Comparison of ENCODE assay signal across 11 cellular contexts in genomic region chr12:6310771-6311610, GRCh38. TPM values are rescaled to one million over a fixed set of nuclear protein-coding genes. Genes with fewer than 3 reads are reported as not detected.
DNase-seq lines count a peak whose midpoint lies in the region; ATAC-seq and TF ChIP-seq lines count a peak whose summit lies in the region.
"Had no signal": no experiment of that assay in that cellular context is flagged by ENCODE, and none has a peak within 500 bp of the region (broad histone marks: within the 10 kb centered on the region; RNA-seq: fewer than 3 reads in every experiment).

No MANE protein-coding gene starts in this region.

- no peak for TF ChIP-seq CTCF in AG04450 (IDR thresholded peaks at IDR 0.05; ENCODE audit: low read depth, low read length)
- TF ChIP-seq CTCF in MM.1S (IDR thresholded peaks at IDR 0.05; ENCODE audit: low read length): no peak
- no peak for TF ChIP-seq CTCF in neural crest cell (conservative IDR thresholded peaks at IDR 0.05)

- POLR2A ChIA-PET in AG04450 (lab: Yijun Ruan, JAX): interaction anchor here (0.5 kb wide), 1 partner anchor 11 kb away, joined by 5 read pairs; no protein-coding TSS in a partner anchor

- peaks cover 19% of the 10 kb centered on the region for H3K4me1 Mint-ChIP-seq in neural crest cell

- peaks cover 30% of the 10 kb centered on the region for H3K27me3 Mint-ChIP-seq in neural crest cell (ENCODE audit: low read depth)

- H3K9me2 ChIP-seq in MM.1S (replicated peaks; ENCODE audit: insufficient read depth, low read length): no peaks in the 10 kb centered on the region

- H3K36me3 Mint-ChIP-seq in neural crest cell (ENCODE audit: low read depth): no peaks in the 10 kb centered on the region

- H3K4me3 ChIP-seq in AG04450 (ENCODE audit: low read depth, low read length) (peak overlapping the region; percentile 37; the same call in 1 of the 2 replicates), MM.1S (ENCODE audit: low read length) (peak overlapping the region; percentile 31; the same call in 1 of the 2 replicates), esophagus (ENCODE audit: low read depth in 1 of 2, low read length in 2 of 2) (peak overlapping the region; percentile 56 to 62)

- WGBS in esophagus, 2 donors: 18 to 19% methylated on average over 37 to 43 of the region's 43 CpGs

- H2AFZ ChIP-seq in MM.1S (ENCODE audit: low read length): peak overlapping the region; percentile 45; the same call in 1 of the 2 replicates

- peaks cover 7% of the 10 kb centered on the region; the same call in 1 of the 2 replicates for H3F3A ChIP-seq in MM.1S (ENCODE audit: insufficient read depth, low read length)

- H3K4me2 ChIP-seq in MM.1S (ENCODE audit: low read depth, low read length): peak overlapping the region; percentile 37; the same call in 1 of the 2 replicates

- H3K27ac Mint-ChIP-seq in neural crest cell (ENCODE audit: unreplicated experiment): no peak overlapping the region

- H3K9me3 Mint-ChIP-seq in neural crest cell: no peaks in the 10 kb centered on the region

- no peak for DNase-seq in AG04450 (ENCODE audit: low read depth, low spot score)
- DNase-seq in MM.1S: no peak
- no peak for DNase-seq in neural crest cell (ENCODE audit: low read depth, low spot score)
- no peak for DNase-seq in Ammon's horn (ENCODE audit: low spot score)
- DNase-seq in RKO (ENCODE audit: low spot score): no peak
- no peak for DNase-seq in HuH-7 (ENCODE audit: low spot score)
- DNase-seq: activated CD4-positive, alpha-beta T cell treated with anti-CD3 and anti-CD28 coated beads, Interleukin-2, amount 50 U/mL, for 1 hour; DND-41; stimulated activated naive CD8-positive, alpha-beta T cell treated with anti-CD3 and anti-CD28 coated beads, Interleukin-15, Interleukin-2, amounts not matched to agents 100 U/mL and 50 U/mL, for 24 hours had no signal

- H3K4me1 ChIP-seq in MM.1S (ENCODE audit: low read length) (peaks cover 12% of the 10 kb centered on the region), esophagus (ENCODE audit: control insufficient read depth in 2 of 2, insufficient read depth in 2 of 2, low read length in 1 of 2) (peaks cover 0 to 32% of the 10 kb centered on the region in 2 donors)

- peak overlapping the region; percentile 56 for H3K4me3 Mint-ChIP-seq in neural crest cell

- H3K27me3 ChIP-seq in AG04450 (ENCODE audit: control insufficient read depth, insufficient read depth, low read length) (peaks cover 9% of the 10 kb centered on the region), MM.1S (replicated peaks; ENCODE audit: insufficient read depth, low read length) (no peaks in the 10 kb centered on the region), esophagus (ENCODE audit: control insufficient read depth in 1 of 2, insufficient read depth in 2 of 2, low read length in 2 of 2) (no peaks in the 10 kb centered on the region)

- ATAC-seq in HG03457 (IDR thresholded peaks at IDR 0.05; ENCODE audit: unreplicated experiment): no peak
- ATAC-seq: stimulated activated naive CD8-positive, alpha-beta T cell treated with anti-CD3 and anti-CD28 coated beads, Interleukin-15, Interleukin-2, amounts not matched to agents 100 U/mL and 50 U/mL, for 24 hours had no signal

- no peaks in the 10 kb centered on the region for H4K20me1 ChIP-seq in MM.1S (ENCODE audit: insufficient read depth, low read length)

- H3K27ac ChIP-seq in AG04450 (ENCODE audit: low read depth, low read length): no peak overlapping the region
- no peak overlapping the region for H3K27ac ChIP-seq in MM.1S (ENCODE audit: low read length)
- peak overlapping the region; percentile 96 to 97 for H3K27ac ChIP-seq in esophagus (ENCODE audit: low read depth in 2 of 2, low read length in 1 of 2)

- H3K9ac ChIP-seq in MM.1S (ENCODE audit: low read length): no peak overlapping the region

- no peaks in the 10 kb centered on the region for H3K79me2 ChIP-seq in MM.1S (ENCODE audit: low read length)

- H3K36me3 ChIP-seq in MM.1S (replicated peaks; ENCODE audit: insufficient read depth, low read length) (no peaks in the 10 kb centered on the region), esophagus (ENCODE audit: control insufficient read depth in 2 of 2, insufficient read depth in 2 of 2, low read length in 1 of 2) (peaks cover 0 to 8% of the 10 kb centered on the region in 2 donors)

- CTCF ChIA-PET in AG04450 (lab: Charles Lee): no interaction called here

- H3K9me3 ChIP-seq in AG04450 (ENCODE audit: control insufficient read depth, insufficient read depth, low read length) (no peaks in the 10 kb centered on the region; the same call in 1 of the 2 replicates), MM.1S (replicated peaks; ENCODE audit: insufficient read depth, low read length) (no peaks in the 10 kb centered on the region), esophagus (ENCODE audit: control insufficient read depth in 2 of 2, insufficient read depth in 1 of 2, low read depth in 1 of 2, low read length in 1 of 2) (no peaks in the 10 kb centered on the region)

RNA-seq across cellular contexts. Expression of gene PLEKHG6, which starts 0.5 kb away (rescaled TPM):
- polyA plus RNA-seq in AG04450 (2011; rRNA removed) (0.06 and 0.15 TPM in 2 replicates), esophagus (10 to 100 TPM; 25.0 to 70.3 TPM)
- 0.26 and 0.51 TPM in 2 replicates for polyA minus RNA-seq in AG04450 (2011; rRNA and poly(A)+ RNA removed)
- total RNA-seq in neural crest cell: 0.47 and 0.55 TPM in 2 replicates

RNA-seq across cellular contexts. Expression of gene TNFRSF1A, which starts 30.9 kb away (rescaled TPM):
- polyA plus RNA-seq in AG04450 (2011; rRNA removed) (231 and 255 TPM in 2 replicates), esophagus (10 to 100 TPM; 41.7 to 71.4 TPM)
- 222 and 237 TPM in 2 replicates for polyA minus RNA-seq in AG04450 (2011; rRNA and poly(A)+ RNA removed)
- 41.5 and 47.7 TPM in 2 replicates for total RNA-seq in neural crest cell

Comparison
In these comparisons a context has a peak if more than half of its experiments do, and no peak if none do; other contexts are left out.
1. H3K27ac ChIP-seq: peak in esophagus (2 of 2); none in AG04450 (single experiment) and MM.1S (single experiment).
2. RNA of gene PLEKHG6, which starts 0.5 kb away (polyA plus RNA-seq): 25.0 to 70.3 TPM in esophagus; 0.06 to 0.15 TPM in AG04450; every median in the first group is over 10 times any median in the second.
3. Peak in every context shown above with its lines, with median percentiles within 50 percentile points of each other: H3K4me3 ChIP-seq.